Comparison of ENCODE assay signal across 3 cellular contexts in genomic region chr12:21566907-21567355, GRCh38.
TF ChIP-seq lines count a peak whose summit lies in the region.

No MANE protein-coding gene starts in this region.

TF ChIP-seq in A549, 52 proteins besides CTCF, POLR2A, EP300 and RAD21:
- TF ChIP-seq HDAC2 (IDR thresholded peaks at IDR 0.05) (0 out of 2 replicates have a peak, but pooled peaks have one; percentile 9), MAFK (IDR thresholded peaks at IDR 0.05; ENCODE audit: partially characterized antibody) (peak; percentile 53), CHD2 (IDR thresholded peaks at IDR 0.05; ENCODE audit: low read length, partially characterized antibody) (no peak), NFE2L2 (conservative IDR thresholded peaks at IDR 0.05; ENCODE audit: low read length) (0 out of 2 replicates have a peak, but pooled peaks have one; percentile 3), E2F6 (IDR thresholded peaks at IDR 0.05; ENCODE audit: borderline replicate concordance, low read depth) (no peak)
TF ChIP-seq in A549: peak in this region for 3.

TF ChIP-seq in K562, 482 proteins besides CTCF, POLR2A, EP300 and RAD21:
- TF ChIP-seq ZNF316 (IDR thresholded peaks at IDR 0.05) (peak; percentile 60), ZNF124 (CRISPR knock-in tag; IDR thresholded peaks at IDR 0.05) (no peak)

TF ChIP-seq in HepG2, 621 proteins besides CTCF, POLR2A, EP300 and RAD21:
- no peak for TF ChIP-seq ZNF83 (CRISPR knock-in tag; IDR thresholded peaks at IDR 0.05; ENCODE audit: borderline replicate concordance)
- peak; percentile 26 to 50; a peak in 2 of 4 replicates for TF ChIP-seq MAFK (conservative IDR thresholded peaks at IDR 0.05 in 1 of 2, IDR thresholded peaks at IDR 0.05 in 1 of 2; ENCODE audit: low read length in 2 of 2)
